ENCODE assay signal across 11 cellular contexts in genomic region chr7:97733276-97734206, GRCh38. TPM values are rescaled to one million over a fixed set of nuclear protein-coding genes. Genes with fewer than 3 reads are reported as not detected.
DNase-seq lines count a peak whose midpoint lies in the region; ATAC-seq lines count a peak whose summit lies in the region.
"Had no signal": no experiment of that assay in that cellular context is flagged by ENCODE, and none has a peak within 500 bp of the region (broad histone marks: within the 10 kb centered on the region; RNA-seq: fewer than 3 reads in every experiment).

No MANE protein-coding gene starts in this region.

- H3K4me1 ChIP-seq in right cardiac atrium (ENCODE audit: control insufficient read depth, insufficient read depth, low read length), result no peaks in the 10 kb centered on the region
- H3K4me1 ChIP-seq in muscle layer of duodenum (ENCODE audit: control insufficient read depth in 1 of 2, insufficient read depth in 2 of 2, low read length in 2 of 2), result peaks cover 0 to 26% of the 10 kb centered on the region in 2 donors
- H3K4me1 ChIP-seq in urinary bladder (ENCODE audit: insufficient read depth), result no peaks in the 10 kb centered on the region
- H3K4me1 ChIP-seq in SJCRH30, result no peaks in the 10 kb centered on the region

- intact Hi-C loops in right cardiac atrium (cut with DNase I), result no loop called here
- intact Hi-C loops in Right ventricle myocardium superior (cut with DNase I), result no loop called here

- no peak overlapping the region for H3K27ac ChIP-seq in right cardiac atrium (ENCODE audit: low read length)
- H3K27ac ChIP-seq in caudate nucleus (ENCODE audit: low read depth, low read length), result peak overlapping the region; percentile 30
- H3K27ac ChIP-seq in muscle layer of duodenum (ENCODE audit: low read length), result no peak overlapping the region
- H3K27ac ChIP-seq in urinary bladder (ENCODE audit: low read depth), result no peak overlapping the region
- H3K27ac ChIP-seq in SJCRH30, result no peak overlapping the region

- ATAC-seq in right cardiac atrium (no peak), Right ventricle myocardium superior (ENCODE audit: poor library complexity) (no peak)

- 3% methylated on average over 62 of the region's 62 CpGs for WGBS in right cardiac atrium
- WGBS in urinary bladder, result 1% methylated on average over 62 of the region's 62 CpGs

- DNase-seq in right cardiac atrium, result no peak
- DNase-seq in Right ventricle myocardium superior, result no peak
- DNase-seq in caudate nucleus (lab: John Stamatoyannopoulos, UW), result peak in 17 of 61 donors; percentile 2 to 57 (median 10)
- no peak for DNase-seq in SJCRH30
- DNase-seq in NK-92 treated with Interleukin-12 subunit alpha and Interleukin-12 subunit beta, amount 100 ng/mL, for 24 hours (lab: John Stamatoyannopoulos, UW), result no peak
- DNase-seq in effector CD4-positive, alpha-beta T cell, result no peak
- DNase-seq: CD4-positive, alpha-beta T cell; SHP77 treated with DMSO at 0.1 percent for 48 hours had no signal

- H3K4me3 ChIP-seq in right cardiac atrium (ENCODE audit: low read length) (peak overlapping the region; percentile 26), muscle layer of duodenum (ENCODE audit: low read depth in 1 of 2, low read length in 2 of 2) (peak overlapping the region; percentile 45 to 50), urinary bladder (ENCODE audit: low read depth, low read length) (peak overlapping the region; percentile 8), SJCRH30 (no peak overlapping the region)

- no peaks in the 10 kb centered on the region for H3K9me3 ChIP-seq in right cardiac atrium (ENCODE audit: control insufficient read depth, low read length)
- no peaks in the 10 kb centered on the region for H3K9me3 ChIP-seq in muscle layer of duodenum (ENCODE audit: control insufficient read depth in 1 of 2, low read length in 2 of 2)
- H3K9me3 ChIP-seq in SJCRH30 (replicated peaks), result no peaks in the 10 kb centered on the region

- no peaks in the 10 kb centered on the region for H3K27me3 ChIP-seq in right cardiac atrium (ENCODE audit: control insufficient read depth, insufficient read depth)
- peaks cover 31% of the 10 kb centered on the region for H3K27me3 ChIP-seq in muscle layer of duodenum (ENCODE audit: low read depth, low read length)
- H3K27me3 ChIP-seq in SJCRH30, result peaks cover 12% of the 10 kb centered on the region

- H3K36me3 ChIP-seq in muscle layer of duodenum (ENCODE audit: control insufficient read depth in 1 of 2, insufficient read depth in 2 of 2, low read length in 2 of 2) (no peaks in the 10 kb centered on the region), urinary bladder (ENCODE audit: insufficient read depth) (no peaks in the 10 kb centered on the region), SJCRH30 (no peaks in the 10 kb centered on the region)

RNA-seq across cellular contexts. Expression of gene TAC1, which starts 1.7 kb away (rescaled TPM):
- total RNA-seq in right cardiac atrium (under 1 TPM in 1 of 4 donors, not detected in 3; 0.24 TPM), Right ventricle myocardium superior (not detected), urinary bladder (1.7 TPM)
- polyA plus RNA-seq in right cardiac atrium (1.6 TPM), urinary bladder (0.91 TPM)
- total RNA-seq in SJCRH30 (2014; rRNA removed; shearing (Covaris generic)), result not detected in 2 replicates
- total RNA-seq: CD4-positive, alpha-beta T cell had no signal
- polyA plus RNA-seq: fibroblast of lung had no signal
